In genomic region chr4:68109891-68110290, GRCh38 we compare ENCODE assay signal across 28 cellular contexts. TPM values are rescaled to one million over a fixed set of nuclear protein-coding genes. Genes with fewer than 3 reads are reported as not detected.
"Had no signal": no experiment of that assay in that cellular context is flagged by ENCODE, and none has a peak within 500 bp of the region (broad histone marks: within the 10 kb centered on the region; RNA-seq: fewer than 3 reads in every experiment).

No MANE protein-coding gene starts in this region.

- H3K27me3 ChIP-seq: stomach, testis, thyroid gland, tibial artery, tibial nerve, transverse colon, upper lobe of right lung, uterus, vagina had no signal

- H3K9me3 ChIP-seq: suprapubic skin, testis, thoracic aorta, thyroid gland, tibial artery, transverse colon, upper lobe of right lung, uterus, vagina had no signal

- ATAC-seq: stimulated activated effector memory CD8-positive, alpha-beta T cell treated with anti-CD3 and anti-CD28 coated beads, Interleukin-12 subunit alpha, Interleukin-12 subunit beta, amount 100 ng/mL, for 72 hours; stimulated activated memory B cell treated with anti-CD40 and anti-IgM and Interleukin-4, amounts not matched to agents 10 μg/mL and 1 μg/mL and 100 μg/mL, for 72 hours; stimulated activated naive B cell treated with anti-CD40 and anti-IgM and Interleukin-4, amounts not matched to agents 10 μg/mL and 1 μg/mL and 100 μg/mL, for 72 hours; stimulated activated naive CD8-positive, alpha-beta T cell treated with anti-CD3 and anti-CD28 coated beads, Interleukin-15, amount 100 ng/mL, for 72 hours; stimulated activated naive CD8-positive, alpha-beta T cell treated with anti-CD3 and anti-CD28 coated beads, Interleukin-15, Interleukin-2, amounts not matched to agents 100 U/mL and 50 U/mL, for 24 hours; upper lobe of right lung had no signal

- H3K27ac ChIP-seq: stomach, suprapubic skin, testis, thoracic aorta, thyroid gland, tibial artery, tibial nerve, transverse colon, upper lobe of right lung, uterus, vagina had no signal

- H3K4me1 ChIP-seq: stomach, suprapubic skin, testis, thyroid gland, tibial artery, tibial nerve, transverse colon, upper lobe of right lung, uterus, vagina had no signal

- H3K4me3 ChIP-seq: stomach, suprapubic skin, testis, thoracic aorta, thyroid gland, tibial artery, tibial nerve, transverse colon, upper lobe of right lung, uterus, vagina had no signal

- DNase-seq: stimulated activated CD4-positive, alpha-beta T cell treated with anti-CD3 and anti-CD28 coated beads, Interleukin-2, amount 100 ng/mL, for 48 hours; stimulated activated CD4-positive, alpha-beta T cell treated with anti-CD3 and anti-CD28 coated beads, Interleukin-4, amount 100 ng/mL, for 1 hour; stimulated activated CD4-positive, alpha-beta T cell treated with anti-CD3 and anti-CD28 coated beads, Interleukin-4, amount 100 ng/mL, for 24 hours; stimulated activated CD4-positive, alpha-beta T cell treated with anti-CD3 and anti-CD28 coated beads, Interleukin-4, amount 100 ng/mL, for 4 hours; stimulated activated CD8-positive, alpha-beta memory T cell treated with anti-CD3 and anti-CD28 coated beads, Interleukin-4, amount 100 ng/mL, for 48 hours; stimulated activated naive B cell treated with anti-CD40 and anti-IgM and Interleukin-4, amounts not matched to agents 10 μg/mL and 1 μg/mL and 100 μg/mL, for 72 hours; stimulated activated naive CD4-positive, alpha-beta T cell; stimulated activated naive CD4-positive, alpha-beta T cell treated with Interleukin-2 at 50 U/mL for 16 hours; stimulated activated naive CD8-positive, alpha-beta T cell treated with anti-CD3 and anti-CD28 coated beads, Interleukin-15, amount 100 ng/mL, for 72 hours; stimulated activated naive CD8-positive, alpha-beta T cell treated with anti-CD3 and anti-CD28 coated beads, Interleukin-15, Interleukin-2, amounts not matched to agents 100 U/mL and 50 U/mL, for 24 hours; stomach; substantia nigra; testis; thyroid gland; tibial artery; transverse colon; trophoblast cell; upper lobe of right lung; uterus had no signal

- H3K36me3 ChIP-seq: stomach, suprapubic skin, thoracic aorta, thyroid gland, tibial artery, tibial nerve, transverse colon, upper lobe of right lung, uterus, vagina had no signal

RNA-seq across cellular contexts. Expression of gene TMPRSS11F, which starts 19.8 kb away (rescaled TPM):
- total RNA-seq: stomach, temporal lobe, thyroid gland, tibial nerve, transverse colon, upper lobe of right lung, ureter, urinary bladder, uterus had no signal
- polyA plus RNA-seq: urinary bladder had no signal
